In genomic region chr6:45838486-45838885, GRCh38 we compare ENCODE assay signal across 17 cellular contexts.
DNase-seq lines count a peak whose midpoint lies in the region; ATAC-seq, FAIRE-seq and TF ChIP-seq lines count a peak whose summit lies in the region.
"Had no signal": no experiment of that assay in that cellular context is flagged by ENCODE, and none has a peak within 500 bp of the region (broad histone marks: within the 10 kb centered on the region; RNA-seq: fewer than 3 reads in every experiment).

No MANE protein-coding gene starts in this region.

- peak overlapping the region; percentile 25; the same call in 1 of the 2 replicates for H3K27ac ChIP-seq in HL-60 (replicated peaks)

- no peaks in the 10 kb centered on the region for H3K36me3 Mint-ChIP-seq in activated T-cell treated with anti-CD3 and anti-CD28 coated beads, Interleukin-2, amount 50 U/mL, for 72 hours (ENCODE audit: insufficient read depth in 2 of 2)
- no peaks in the 10 kb centered on the region for H3K36me3 Mint-ChIP-seq in activated T-cell treated with anti-CD3 and anti-CD28 coated beads, Interleukin-2, amount 50 U/mL, for 4 hours (ENCODE audit: insufficient read depth)
- H3K36me3 Mint-ChIP-seq in mesothelial cell of epicardium = no peaks in the 10 kb centered on the region

- H3K36me3 ChIP-seq in bronchial epithelial cell (ENCODE audit: control insufficient read depth, insufficient read depth, low read length) = no peaks in the 10 kb centered on the region

- no peak overlapping the region for H3K4me3 ChIP-seq in HL-60 (replicated peaks; ENCODE audit: insufficient read depth, low read length)
- no peak overlapping the region for H3K4me3 ChIP-seq in NB4 (ENCODE audit: low read depth, low read length)
- no peak overlapping the region for H3K4me3 ChIP-seq in bronchial epithelial cell (ENCODE audit: low read depth, low read length)
- H3K4me3 ChIP-seq: GM12878 had no signal

- no peaks in the 10 kb centered on the region for H3K27me3 Mint-ChIP-seq in activated T-cell treated with anti-CD3 and anti-CD28 coated beads, Interleukin-2, amount 50 U/mL, for 72 hours (ENCODE audit: low read depth)
- H3K27me3 Mint-ChIP-seq in activated T-cell treated with anti-CD3 and anti-CD28 coated beads, Interleukin-2, amount 50 U/mL, for 4 hours (ENCODE audit: low read depth) = no peaks in the 10 kb centered on the region
- H3K27me3 Mint-ChIP-seq in mesothelial cell of epicardium (ENCODE audit: low read depth) = no peaks in the 10 kb centered on the region
- H3K27me3 Mint-ChIP-seq: B cell; CD4-positive, alpha-beta T cell had no signal

- H3K27ac Mint-ChIP-seq in activated T-cell treated with anti-CD3 and anti-CD28 coated beads, Interleukin-2, amount 50 U/mL, for 72 hours = peak overlapping the region; percentile 70
- no peak overlapping the region for H3K27ac Mint-ChIP-seq in mesothelial cell of epicardium
- H3K27ac Mint-ChIP-seq: B cell; CD4-positive, alpha-beta T cell; HFFc6 had no signal

- H3K9me3 Mint-ChIP-seq in activated T-cell treated with anti-CD3 and anti-CD28 coated beads, Interleukin-2, amount 50 U/mL, for 72 hours = no peaks in the 10 kb centered on the region
- H3K9me3 Mint-ChIP-seq in activated T-cell treated with anti-CD3 and anti-CD28 coated beads, Interleukin-2, amount 50 U/mL, for 4 hours = no peaks in the 10 kb centered on the region
- H3K9me3 Mint-ChIP-seq in mesothelial cell of epicardium = no peaks in the 10 kb centered on the region
- H3K9me3 Mint-ChIP-seq: CD4-positive, alpha-beta T cell; HFFc6 had no signal

- DNase-seq in activated T-cell treated with anti-CD3 and anti-CD28 coated beads, Interleukin-2, amount 50 U/mL, for 72 hours = no peak
- DNase-seq in activated T-cell treated with anti-CD3 and anti-CD28 coated beads, Interleukin-2, amount 50 U/mL, for 4 hours = no peak
- DNase-seq in HL-60 (ENCODE audit: low read depth in 1 of 2, low spot score in 1 of 2) = peak in 1 of 2 experiments; percentile 86
- DNase-seq in NB4 (ENCODE audit: low read depth) = peak; percentile 25
- no peak for DNase-seq in bronchial epithelial cell (ENCODE audit: low read depth)
- DNase-seq in SHP77 treated with DMSO at 0.1 percent for 48 hours (lab: John Stamatoyannopoulos, UW) = no peak
- DNase-seq in mesothelial cell of epicardium (ENCODE audit: low spot score in 2 of 2, unreplicated experiment in 2 of 2) = no peak
- no peak for DNase-seq in EL
- DNase-seq: C1 segment of cervical spinal cord; CD4-positive, alpha-beta T cell; DMS79 treated with DMSO at 0.1 percent for 48 hours; HFFc6 had no signal

- FAIRE-seq in bronchial epithelial cell (lab: Jason Lieb, UNC) = peak; percentile 23
- FAIRE-seq: GM12878, GM18507, HepG2, HTR-8/SVneo had no signal

- no peaks in the 10 kb centered on the region for H3K27me3 ChIP-seq in HL-60 (ENCODE audit: insufficient read depth, poor library complexity, severe bottlenecking)
- no peaks in the 10 kb centered on the region for H3K27me3 ChIP-seq in bronchial epithelial cell (ENCODE audit: control insufficient read depth, insufficient read depth, low read length)

- no peak for ATAC-seq in activated T-cell treated with anti-CD3 and anti-CD28 coated beads, Interleukin-2, amount 50 U/mL, for 72 hours (replicated peaks in 1 of 2)
- no peak for ATAC-seq in activated T-cell treated with anti-CD3 and anti-CD28 coated beads, Interleukin-2, amount 50 U/mL, for 4 hours
- ATAC-seq: GM12878, HepG2 had no signal

- H3K4me3 Mint-ChIP-seq in activated T-cell treated with anti-CD3 and anti-CD28 coated beads, Interleukin-2, amount 50 U/mL, for 72 hours = peak overlapping the region in 1 of 2 donors; percentile 20
- no peak overlapping the region for H3K4me3 Mint-ChIP-seq in activated T-cell treated with anti-CD3 and anti-CD28 coated beads, Interleukin-2, amount 50 U/mL, for 4 hours
- H3K4me3 Mint-ChIP-seq in mesothelial cell of epicardium = no peak overlapping the region
- H3K4me3 Mint-ChIP-seq: B cell; CD4-positive, alpha-beta T cell; HFFc6 had no signal

- peaks cover 47% of the 10 kb centered on the region for H3K4me1 Mint-ChIP-seq in activated T-cell treated with anti-CD3 and anti-CD28 coated beads, Interleukin-2, amount 50 U/mL, for 72 hours (ENCODE audit: low read depth)
- peaks cover 26% of the 10 kb centered on the region for H3K4me1 Mint-ChIP-seq in activated T-cell treated with anti-CD3 and anti-CD28 coated beads, Interleukin-2, amount 50 U/mL, for 4 hours (ENCODE audit: low read depth)
- H3K4me1 Mint-ChIP-seq in mesothelial cell of epicardium = peaks cover 12% of the 10 kb centered on the region

- TF ChIP-seq CTCF in HL-60 (IDR thresholded peaks at IDR 0.05; ENCODE audit: insufficient read depth, low read length) (no peak), NB4 (IDR thresholded peaks at IDR 0.05; ENCODE audit: low read depth, low read length) (no peak), bronchial epithelial cell (IDR thresholded peaks at IDR 0.05; ENCODE audit: insufficient read depth, low read length, severe bottlenecking) (no peak), mesothelial cell of epicardium (IDR thresholded peaks at IDR 0.05; ENCODE audit: unreplicated experiment) (no peak)

- no peak for TF ChIP-seq POLR2A in NB4 (IDR thresholded peaks at IDR 0.05; ENCODE audit: extremely low read depth, insufficient read length)
